ENCODE assay signal across 13 cellular contexts in the genomic region with DNA sequence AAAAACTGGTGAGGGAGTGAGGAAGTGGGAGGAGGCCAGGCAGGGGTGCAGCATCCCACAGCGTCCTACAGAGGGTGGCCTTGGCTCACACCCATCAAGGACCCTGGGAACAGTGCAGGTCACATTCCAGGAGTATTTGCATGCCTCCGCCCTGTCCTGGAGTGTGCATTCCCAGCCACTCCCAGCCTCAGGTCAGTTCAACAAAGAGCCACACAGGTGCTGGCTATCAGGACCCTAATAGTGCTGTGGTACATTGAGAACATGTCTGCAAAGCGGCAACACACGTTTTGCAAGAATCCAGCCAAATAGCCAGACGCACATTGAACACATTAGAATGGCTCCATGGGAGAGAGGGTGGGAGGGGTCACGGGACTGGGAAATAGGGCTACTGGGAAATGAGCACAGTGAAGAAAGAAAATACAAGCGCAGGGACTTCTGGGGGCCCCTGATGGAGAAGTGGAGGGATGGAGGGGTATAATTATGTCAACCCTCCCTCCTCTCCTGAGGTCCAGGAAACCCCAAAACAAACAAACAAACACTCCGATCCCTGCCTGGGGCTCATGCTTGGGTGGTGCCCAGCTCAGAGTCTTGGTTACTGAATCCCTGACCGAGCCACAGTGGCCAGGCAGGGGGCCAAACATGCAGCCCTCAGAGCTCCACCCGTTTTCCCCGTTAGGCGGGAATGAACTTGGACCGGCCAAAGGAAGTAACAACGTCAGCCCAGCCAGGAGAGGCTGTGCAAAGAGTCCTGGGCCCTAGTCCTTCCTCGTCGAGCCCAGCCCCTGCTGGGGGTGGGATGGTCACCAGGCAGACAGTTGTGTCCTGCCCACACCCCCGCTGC. TPM values are rescaled to one million over a fixed set of nuclear protein-coding genes. Genes with fewer than 3 reads are reported as not detected.
DNase-seq lines count a peak whose midpoint lies in the region; ATAC-seq and TF ChIP-seq lines count a peak whose summit lies in the region.
"Had no signal": no experiment of that assay in that cellular context is flagged by ENCODE, and none has a peak within 500 bp of the region (broad histone marks: within the 10 kb centered on the region; RNA-seq: fewer than 3 reads in every experiment).

No MANE protein-coding gene starts in this region.

- TF ChIP-seq CTCF in esophagus squamous epithelium (IDR thresholded peaks at IDR 0.05) = no peak

- ATAC-seq in activated naive CD4-positive, alpha-beta T cell treated with anti-CD3 and anti-CD28 coated beads, Interleukin-2, amount 50 U/mL, for 72 hours = no peak
- ATAC-seq in GM19455 (IDR thresholded peaks at IDR 0.05; ENCODE audit: unreplicated experiment) (no peak), HG02588 (IDR thresholded peaks at IDR 0.05; ENCODE audit: unreplicated experiment) (no peak)

- 24 to 26% methylated on average over 8 to 10 of the region's 17 CpGs for WGBS in esophagus squamous epithelium, 2 donors

- H3K9me3 Mint-ChIP-seq in activated naive CD4-positive, alpha-beta T cell treated with anti-CD3 and anti-CD28 coated beads, Interleukin-2, amount 50 U/mL, for 72 hours = no peaks in the 10 kb centered on the region

- no peaks in the 10 kb centered on the region for H3K36me3 Mint-ChIP-seq in activated naive CD4-positive, alpha-beta T cell treated with anti-CD3 and anti-CD28 coated beads, Interleukin-2, amount 50 U/mL, for 72 hours
- H3K36me3 Mint-ChIP-seq: activated naive CD8-positive, alpha-beta T cell; memory B cell had no signal

- intact Hi-C loops in esophagus squamous epithelium (cut with DNase I) = no loop called here

- peak overlapping the region in 3 of 4 donors; percentile 58 to 79 (median 71) for H3K27ac ChIP-seq in esophagus squamous epithelium
- H3K27ac ChIP-seq: BLaER1, SK-N-MC had no signal

- no peaks in the 10 kb centered on the region for H3K36me3 ChIP-seq in esophagus squamous epithelium
- H3K36me3 ChIP-seq: BLaER1 had no signal

- no peak overlapping the region for H3K27ac Mint-ChIP-seq in activated naive CD4-positive, alpha-beta T cell treated with anti-CD3 and anti-CD28 coated beads, Interleukin-2, amount 50 U/mL, for 72 hours
- H3K27ac Mint-ChIP-seq: activated naive CD8-positive, alpha-beta T cell; memory B cell had no signal

- H3K27me3 ChIP-seq in esophagus squamous epithelium = peaks cover 0 to 44% (median 0%) of the 10 kb centered on the region in 4 donors

- no peak for TF ChIP-seq POLR2A in esophagus squamous epithelium (IDR thresholded peaks at IDR 0.05)

- H3K9me3 ChIP-seq in esophagus squamous epithelium = no peaks in the 10 kb centered on the region
- H3K9me3 ChIP-seq: BLaER1 had no signal

- H3K4me1 ChIP-seq in esophagus squamous epithelium = peaks cover 21 to 64% (median 45%) of the 10 kb centered on the region in 3 donors

- DNase-seq in A172 (ENCODE audit: low spot score) (peak; percentile 31), M059J (ENCODE audit: low read depth) (peak; percentile 86), esophagus squamous epithelium (lab: John Stamatoyannopoulos, UW) (no peak), mucosa of gallbladder (ENCODE audit: low spot score) (peak; percentile 71)
- no peak for DNase-seq in activated naive CD4-positive, alpha-beta T cell treated with anti-CD3 and anti-CD28 coated beads, Interleukin-2, amount 50 U/mL, for 72 hours (ENCODE audit: low spot score in 2 of 2)
- no peak for DNase-seq in stimulated activated CD4-positive, alpha-beta T cell treated with anti-CD3 and anti-CD28 coated beads, Interleukin-4, amount 100 ng/mL, for 1 hour
- DNase-seq: IMR-90 had no signal

- peak overlapping the region in 1 of 4 donors; percentile 22 for H3K4me3 ChIP-seq in esophagus squamous epithelium
- H3K4me3 ChIP-seq: BLaER1, SK-N-MC had no signal

RNA-seq across cellular contexts. Expression of a gene that starts 36.4 kb away (rescaled TPM):
- total RNA-seq in A172 (2014; rRNA removed; shearing (Covaris generic)) = not detected in 2 replicates
- total RNA-seq in M059J (2014; rRNA removed; shearing (Covaris generic)) = 0.05 TPM in 1 of 2 replicates, not detected in the other
- 1 to 10 TPM in 2 of 4 donors, under 1 TPM in 2; 0.19 to 5.7 (median 2.5) TPM for total RNA-seq in esophagus squamous epithelium
- 8.4 TPM for total RNA-seq in mucosa of gallbladder
- not detected for total RNA-seq in activated naive CD4-positive, alpha-beta T cell treated with anti-CD3 and anti-CD28 coated beads, Interleukin-2, amount 50 U/mL, for 72 hours
- total RNA-seq: IMR-90 had no signal

Comparison
In these comparisons a context has a peak if more than half of its experiments do, and no peak if none do; other contexts are left out.
1. DNase-seq: peak in A172 (single experiment), M059J (single experiment) and mucosa of gallbladder (single experiment); none in esophagus squamous epithelium (single experiment), activated naive CD4-positive, alpha-beta T cell treated with anti-CD3 and anti-CD28 coated beads, Interleukin-2, amount 50 U/mL, for 72 hours (0 of 2) and stimulated activated CD4-positive, alpha-beta T cell treated with anti-CD3 and anti-CD28 coated beads, Interleukin-4, amount 100 ng/mL, for 1 hour (single experiment).